1 cellular context compared by ENCODE assay signal in the genomic region with DNA sequence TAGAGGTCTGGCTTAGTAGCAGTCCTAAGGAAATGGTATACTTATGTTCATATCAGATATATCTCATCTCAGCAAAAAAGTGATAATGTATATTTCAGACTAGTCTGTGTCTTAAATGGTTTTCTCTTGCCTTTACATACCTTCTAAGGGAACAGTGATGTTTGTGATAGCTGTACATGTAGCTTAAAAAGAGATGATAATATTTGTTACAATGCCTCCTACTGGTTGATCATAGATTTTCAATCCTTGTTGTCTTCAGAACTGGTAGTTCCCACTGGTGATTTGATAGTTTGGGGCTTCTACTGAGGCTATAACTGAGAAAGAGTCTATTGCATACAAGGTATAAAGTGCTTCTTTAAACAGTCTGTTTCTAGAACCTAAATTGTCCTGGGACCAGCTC.
TF ChIP-seq lines count a peak whose summit lies in the region.

No MANE protein-coding gene starts in this region.

TF ChIP-seq in GM12878, 131 proteins besides CTCF, POLR2A, EP300 and RAD21 (continued from another document):
- no peak for TF ChIP-seq ESRRA (IDR thresholded peaks at IDR 0.05; ENCODE audit: low read length)
- no peak for TF ChIP-seq SIX5 (IDR thresholded peaks at IDR 0.05; ENCODE audit: low read depth, low read length, severe bottlenecking)
- TF ChIP-seq BCL3 (IDR thresholded peaks at IDR 0.05; ENCODE audit: borderline replicate concordance, insufficient read depth, low read depth, low read length, poor library complexity, severe bottlenecking) = no peak
